Comparison of ENCODE assay signal across 8 cellular contexts in the genomic region with DNA sequence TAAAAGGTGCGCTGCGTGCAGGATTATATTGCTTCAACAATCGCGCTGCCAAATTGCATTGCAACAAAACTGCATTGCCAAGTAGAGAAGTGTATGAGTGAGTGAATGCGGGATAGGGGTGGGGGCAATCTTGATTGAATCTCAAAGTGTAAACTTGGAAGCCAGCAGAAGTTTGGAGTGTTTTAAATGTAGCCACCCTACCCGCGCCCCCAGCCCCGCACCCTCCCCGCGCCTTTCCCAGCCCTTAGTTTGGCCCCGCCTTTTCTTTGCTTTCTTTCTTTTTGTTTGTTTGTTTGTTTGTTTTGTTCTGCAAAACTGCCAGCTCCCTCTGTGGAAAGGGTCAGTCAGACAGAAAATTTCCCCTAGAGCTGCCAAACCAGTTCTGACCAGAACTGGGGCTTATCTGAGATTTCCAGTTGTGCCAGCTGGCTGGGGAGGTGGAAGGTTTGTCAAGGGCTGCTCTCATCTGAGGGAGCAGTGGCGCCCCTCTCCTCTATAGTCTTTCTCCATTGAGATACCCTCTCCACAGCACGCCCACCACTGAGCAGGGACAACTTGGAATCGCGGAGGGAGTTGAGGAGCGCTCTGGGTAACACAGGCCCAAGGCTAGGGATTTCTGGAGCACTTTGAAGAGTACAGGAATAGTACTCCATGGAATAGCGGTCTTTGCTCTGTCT. TPM values are rescaled to one million over a fixed set of nuclear protein-coding genes. Genes with fewer than 3 reads are reported as not detected.
DNase-seq lines count a peak whose midpoint lies in the region; ATAC-seq and TF ChIP-seq lines count a peak whose summit lies in the region.

No MANE protein-coding gene starts in this region.

- H3K9ac ChIP-seq in PC-3 (ENCODE audit: low read length): no peak overlapping the region

- H3K79me2 ChIP-seq in PC-3 (ENCODE audit: low read length): no peaks in the 10 kb centered on the region

- peak; percentile 39 for DNase-seq in ELF-1 (ENCODE audit: low read depth, low spot score)
- DNase-seq in PC-3: peak; percentile 28
- peak in 1 of 2 donors; percentile 18 for DNase-seq in cardiac muscle cell (ENCODE audit: low read depth in 1 of 2, low spot score in 1 of 2)
- DNase-seq in psoas muscle: no peak
- no peak for DNase-seq in SW 1271 (lab: John Stamatoyannopoulos, UW)

- peaks cover 8% of the 10 kb centered on the region; the same call in 1 of the 2 replicates for H3K4me1 ChIP-seq in PC-3 (ENCODE audit: insufficient read depth, low read length)
- peaks cover 4% of the 10 kb centered on the region for H3K4me1 ChIP-seq in cardiac muscle cell (ENCODE audit: low read depth)
- peaks cover 11% of the 10 kb centered on the region for H3K4me1 ChIP-seq in psoas muscle

- 6 to 10% (median 8%) methylated on average over 17 of the region's 17 CpGs for WGBS in psoas muscle, 3 donors

- no peaks in the 10 kb centered on the region for H3K9me3 ChIP-seq in PC-3 (ENCODE audit: low read length)
- no peaks in the 10 kb centered on the region for H3K9me3 ChIP-seq in cardiac muscle cell (ENCODE audit: low read depth)
- H3K9me3 ChIP-seq in psoas muscle: no peaks in the 10 kb centered on the region

- H3F3A ChIP-seq in PC-3 (ENCODE audit: low read length, unreplicated experiment): no peaks in the 10 kb centered on the region

- H3K4me3 ChIP-seq in PC-3 (ENCODE audit: low read length): peak overlapping the region; percentile 69
- H3K4me3 ChIP-seq in cardiac muscle cell: peak overlapping the region; percentile 76
- H3K4me3 ChIP-seq in psoas muscle: peak overlapping the region; percentile 84

- intact Hi-C loops in PC-3 (cut with micrococcal nuclease): no loop called here
- intact Hi-C loops in psoas muscle (cut with DNase I): no loop called here

- H2AFZ ChIP-seq in PC-3 (ENCODE audit: low read length): peak overlapping the region; percentile 67; the same call in 1 of the 2 replicates

- peak overlapping the region; percentile 84 for H3K4me2 ChIP-seq in PC-3 (ENCODE audit: low read length)

- H3K27me3 ChIP-seq in PC-3 (ENCODE audit: low read length) (no peaks in the 10 kb centered on the region), cardiac muscle cell (no peaks in the 10 kb centered on the region), psoas muscle (ENCODE audit: insufficient read depth in 3 of 3, low read length in 2 of 3) (no peaks in the 10 kb centered on the region)

- TF ChIP-seq CTCF in PC-3 (conservative IDR thresholded peaks at IDR 0.05; ENCODE audit: low read depth, low read length) (no peak), cardiac muscle cell (IDR thresholded peaks at IDR 0.05; ENCODE audit: low read depth, low read length) (no peak), psoas muscle (IDR thresholded peaks at IDR 0.05) (no peak)

- no TSS peak for BruUV-seq in PC-3 (replicated peaks; lab: Mats Ljungman, UMichigan)

- H3K27ac ChIP-seq in PC-3 (ENCODE audit: low read length): no peak overlapping the region
- H3K27ac ChIP-seq in cardiac muscle cell: no peak overlapping the region
- H3K27ac ChIP-seq in psoas muscle: no peak overlapping the region

- ATAC-seq in PC-3 (0 out of 2 replicates have a peak, but pooled peaks have one; percentile 23), psoas muscle (peak in 3 of 4 donors; percentile 4 to 21 (median 8)), HG03469 (IDR thresholded peaks at IDR 0.05; ENCODE audit: unreplicated experiment) (no peak), HG03442 (IDR thresholded peaks at IDR 0.05; ENCODE audit: unreplicated experiment) (no peak), HG02973 (IDR thresholded peaks at IDR 0.05; ENCODE audit: unreplicated experiment) (no peak)

- CTCF ChIA-PET in PC-3 (lab: Charles Lee): no interaction called here

- H4K20me1 ChIP-seq in PC-3 (ENCODE audit: low read length): no peaks in the 10 kb centered on the region

- no peaks in the 10 kb centered on the region for H3K9me2 ChIP-seq in PC-3 (replicated peaks; ENCODE audit: low read length)

- H3K36me3 ChIP-seq in PC-3 (ENCODE audit: low read depth, low read length) (no peaks in the 10 kb centered on the region), cardiac muscle cell (no peaks in the 10 kb centered on the region), psoas muscle (ENCODE audit: insufficient read depth in 1 of 2, low read depth in 1 of 2) (no peaks in the 10 kb centered on the region)

- POLR2A ChIA-PET in PC-3 (lab: Charles Lee; ENCODE audit: unreplicated experiment): no interaction called here

RNA-seq across cellular contexts. Expression of a gene that starts 0.7 kb away (rescaled TPM):
- total RNA-seq in PC-3 (2014; rRNA removed) (1.9 and 3.1 TPM in 2 replicates), cardiac muscle cell (12.1 and 19.1 TPM in 2 replicates), psoas muscle (1 to 10 TPM; 1.6 to 3.7 (median 3.4) TPM)
- polyA plus RNA-seq in cardiac muscle cell (17.6 and 29.0 TPM in 2 replicates), psoas muscle (1 to 10 TPM in 2 of 3 donors, under 1 TPM in 1; 0.84 to 1.5 (median 1.1) TPM)

Comparison
In these comparisons a context has a peak if more than half of its experiments do, and no peak if none do; other contexts are left out.
1. DNase-seq: peak in ELF-1 (single experiment) and PC-3 (single experiment); none in psoas muscle (0 of 2) and SW 1271 (0 of 2).
2. ATAC-seq: peak in PC-3 (single experiment) and psoas muscle (3 of 4); none in HG03469 (single experiment), HG03442 (single experiment) and HG02973 (single experiment).
3. Peak in every context shown above with its lines, with median percentiles within 50 percentile points of each other: H3K4me3 ChIP-seq.